In genomic region chr2:14628906-14629305, GRCh38 we compare ENCODE assay signal across 18 cellular contexts. TPM values are rescaled to one million over a fixed set of nuclear protein-coding genes. Genes with fewer than 3 reads are reported as not detected.
DNase-seq lines count a peak whose midpoint lies in the region; ATAC-seq and TF ChIP-seq lines count a peak whose summit lies in the region.
"Had no signal": no experiment of that assay in that cellular context is flagged by ENCODE, and none has a peak within 500 bp of the region (broad histone marks: within the 10 kb centered on the region; RNA-seq: fewer than 3 reads in every experiment).

No MANE protein-coding gene starts in this region.

- DNase-seq in GM23338 (ENCODE audit: low spot score) (no peak), RWPE1 (ENCODE audit: low spot score) (peak; percentile 71), hepatocyte (ENCODE audit: low spot score) (peak; percentile 43), stomach (peak; percentile 46), heart right ventricle (no peak)
- DNase-seq in activated naive CD4-positive, alpha-beta T cell (lab: John Stamatoyannopoulos, UW): no peak
- DNase-seq: activated CD8-positive, alpha-beta T cell treated with anti-CD3 and anti-CD28 coated beads for 36 hours; activated naive CD8-positive, alpha-beta T cell treated with anti-CD3 and anti-CD28 coated beads for 36 hours; activated T-cell treated with anti-CD3 and anti-CD28 coated beads, Interleukin-2, amount 50 U/mL, for 48 hours; naive thymus-derived CD8-positive, alpha-beta T cell; NCI-H187 treated with DMSO at 0.1 percent for 48 hours; NCI-H524 treated with DMSO at 0.1 percent for 48 hours; stimulated activated naive CD4-positive, alpha-beta T cell treated with Interleukin-2 at 50 U/mL for 16 hours; WERI-Rb-1 had no signal

- H3K9me2 ChIP-seq in GM23338 (ENCODE audit: insufficient read depth) (no peaks in the 10 kb centered on the region), hepatocyte (replicated peaks; ENCODE audit: insufficient read depth) (no peaks in the 10 kb centered on the region)

- H2AFZ ChIP-seq in GM23338: peak overlapping the region; percentile 23; the same call in 1 of the 2 replicates
- H2AFZ ChIP-seq in hepatocyte: no peak overlapping the region

- H3K4me3 ChIP-seq in GM23338 (no peak overlapping the region), hepatocyte (no peak overlapping the region), stomach (no peak overlapping the region), heart right ventricle (no peak overlapping the region)
- H3K4me3 ChIP-seq: breast epithelium had no signal

- no peak overlapping the region for H3K27ac Mint-ChIP-seq in GM23338
- H3K27ac Mint-ChIP-seq: activated CD8-positive, alpha-beta T cell treated with anti-CD3 and anti-CD28 coated beads for 36 hours; activated naive CD8-positive, alpha-beta T cell treated with anti-CD3 and anti-CD28 coated beads for 36 hours; naive thymus-derived CD8-positive, alpha-beta T cell had no signal

- H3K4me1 Mint-ChIP-seq in GM23338: peaks cover 12% of the 10 kb centered on the region; the same call in 2 of the 3 replicates
- H3K4me1 Mint-ChIP-seq: activated naive CD8-positive, alpha-beta T cell treated with anti-CD3 and anti-CD28 coated beads for 36 hours had no signal

- H3K27me3 ChIP-seq in GM23338 (ENCODE audit: insufficient read depth) (peaks cover 43% of the 10 kb centered on the region), hepatocyte (peaks cover 13% of the 10 kb centered on the region), stomach (peaks cover 0 to 24% (median 12%) of the 10 kb centered on the region in 3 donors), heart right ventricle (peaks cover 13 to 93% (median 59%) of the 10 kb centered on the region in 7 donors)
- H3K27me3 ChIP-seq: breast epithelium had no signal

- no peaks in the 10 kb centered on the region for H3K9me3 ChIP-seq in hepatocyte (ENCODE audit: low read depth)
- H3K9me3 ChIP-seq in stomach: no peaks in the 10 kb centered on the region
- no peaks in the 10 kb centered on the region for H3K9me3 ChIP-seq in heart right ventricle
- H3K9me3 ChIP-seq: breast epithelium had no signal

- no peak for TF ChIP-seq EP300 in stomach (IDR thresholded peaks at IDR 0.05)

- H3K4me2 ChIP-seq in GM23338 (no peak overlapping the region), hepatocyte (no peak overlapping the region)

- H3K79me2 ChIP-seq in GM23338 (replicated peaks; ENCODE audit: insufficient read depth) (no peaks in the 10 kb centered on the region), hepatocyte (peaks cover 12% of the 10 kb centered on the region)

- TF ChIP-seq CTCF in GM23338 (conservative IDR thresholded peaks at IDR 0.05; ENCODE audit: low read depth in 2 of 2) (no peak), RWPE1 (conservative IDR thresholded peaks at IDR 0.05; ENCODE audit: low read depth) (no peak), hepatocyte (IDR thresholded peaks at IDR 0.05; ENCODE audit: poor library complexity) (no peak), stomach (IDR thresholded peaks at IDR 0.05) (no peak), heart right ventricle (IDR thresholded peaks at IDR 0.05) (no peak)

- intact Hi-C loops in stomach (cut with DNase I; ENCODE audit: low total_unique reads): no loop called here
- intact Hi-C loops in heart right ventricle (cut with DNase I): no loop called here

- no peaks in the 10 kb centered on the region for H3K9me3 Mint-ChIP-seq in GM23338
- H3K9me3 Mint-ChIP-seq: activated naive CD8-positive, alpha-beta T cell treated with anti-CD3 and anti-CD28 coated beads for 36 hours had no signal

- no peaks in the 10 kb centered on the region for H3K36me3 Mint-ChIP-seq in GM23338 (ENCODE audit: low read depth)
- H3K36me3 Mint-ChIP-seq: activated naive CD8-positive, alpha-beta T cell treated with anti-CD3 and anti-CD28 coated beads for 36 hours had no signal

- ATAC-seq in GM23338 (no peak), heart right ventricle (no peak), GM21367 (IDR thresholded peaks at IDR 0.05; ENCODE audit: unreplicated experiment) (no peak), HG03159 (IDR thresholded peaks at IDR 0.05; ENCODE audit: unreplicated experiment) (no peak)
- ATAC-seq: activated CD8-positive, alpha-beta T cell treated with anti-CD3 and anti-CD28 coated beads for 36 hours; HCT116; naive thymus-derived CD8-positive, alpha-beta T cell had no signal

- no peak for TF ChIP-seq POLR2A in stomach (IDR thresholded peaks at IDR 0.05)

- H3K27ac ChIP-seq in GM23338 (ENCODE audit: low read depth) (no peak overlapping the region), RWPE1 (no peak overlapping the region; the same call in 1 of the 2 replicates), hepatocyte (peak overlapping the region; percentile 50), stomach (peak overlapping the region in 1 of 5 donors; percentile 48), heart right ventricle (no peak overlapping the region)
- H3K27ac ChIP-seq: breast epithelium, WERI-Rb-1 had no signal

- POLR2A ChIA-PET in RWPE1 (lab: Yijun Ruan, JAX; ENCODE audit: low non-redundant PET): interaction anchor here (0.5 kb wide), 1 partner anchor 54 kb away, joined by 14 read pairs; no protein-coding TSS in a partner anchor

- H3K36me3 ChIP-seq in GM23338 (ENCODE audit: insufficient read depth) (no peaks in the 10 kb centered on the region), hepatocyte (replicated peaks; ENCODE audit: insufficient read depth, low read depth) (no peaks in the 10 kb centered on the region), stomach (no peaks in the 10 kb centered on the region), heart right ventricle (no peaks in the 10 kb centered on the region)
- H3K36me3 ChIP-seq: breast epithelium, WERI-Rb-1 had no signal

- no peaks in the 10 kb centered on the region for H4K20me1 ChIP-seq in GM23338 (replicated peaks; ENCODE audit: insufficient read depth)
- H4K20me1 ChIP-seq in hepatocyte (ENCODE audit: insufficient read depth, poor library complexity, severe bottlenecking): no peaks in the 10 kb centered on the region

- 82% methylated on average over 2 of the region's 2 CpGs for WGBS in hepatocyte (ENCODE audit: low lambda C conversion rate, missing lambda C conversion rate)
- 53 to 86% (median 60%) methylated on average over 2 of the region's 2 CpGs for WGBS in stomach, 5 donors
- WGBS in heart right ventricle, 2 donors: 74 to 75% methylated on average over 2 of the region's 2 CpGs

- H3F3A ChIP-seq in GM23338 (replicated peaks; ENCODE audit: low read depth): no peaks in the 10 kb centered on the region

- peaks cover 28% of the 10 kb centered on the region for H3K27me3 Mint-ChIP-seq in GM23338 (ENCODE audit: insufficient read depth, low read depth, poor library complexity)

- CTCF ChIA-PET in RWPE1 (lab: Yijun Ruan, JAX): no interaction called here

- no peak overlapping the region for H3K4me3 Mint-ChIP-seq in GM23338
- H3K4me3 Mint-ChIP-seq: activated CD8-positive, alpha-beta T cell treated with anti-CD3 and anti-CD28 coated beads for 36 hours; activated naive CD8-positive, alpha-beta T cell treated with anti-CD3 and anti-CD28 coated beads for 36 hours; naive thymus-derived CD8-positive, alpha-beta T cell had no signal

- H3K4me1 ChIP-seq in GM23338 (ENCODE audit: insufficient read depth) (peaks cover 8% of the 10 kb centered on the region; the same call in 1 of the 2 replicates), hepatocyte (ENCODE audit: insufficient read depth) (no peaks in the 10 kb centered on the region), stomach (peaks cover 8 to 27% (median 25%) of the 10 kb centered on the region in 4 donors), heart right ventricle (peaks cover 0 to 20% (median 6%) of the 10 kb centered on the region in 9 donors)
- H3K4me1 ChIP-seq: breast epithelium had no signal

TF ChIP-seq in GM23338, 12 proteins besides CTCF, POLR2A, EP300 and RAD21 (continues in another document):
- TF ChIP-seq REST (IDR thresholded peaks at IDR 0.05; ENCODE audit: unreplicated experiment) (no peak), JUNB (IDR thresholded peaks at IDR 0.05; ENCODE audit: unreplicated experiment) (no peak), POLR2AphosphoS5 (IDR thresholded peaks at IDR 0.05; ENCODE audit: low read depth) (no peak), EZH2phosphoT487 (IDR thresholded peaks at IDR 0.05; ENCODE audit: unreplicated experiment) (no peak), EZH2 (IDR thresholded peaks at IDR 0.05; ENCODE audit: low read depth, unreplicated experiment) (no peak)

RNA-seq across cellular contexts. Expression of gene LRATD1, which starts 3.6 kb away (rescaled TPM):
- total RNA-seq in GM23338 (2014; rRNA removed; shearing (Covaris generic)): 3.5 and 5.7 TPM in 2 replicates
- polyA plus RNA-seq in GM23338 (2016; fragmentation: Nextera tagmentation; extraction: Ambion mirVana): 1.8 and 2.7 TPM in 2 replicates
- total RNA-seq in hepatocyte: 35.1 and 42.1 TPM in 2 replicates
- 44.4 and 49.9 TPM in 2 replicates for polyA plus RNA-seq in hepatocyte
- 100 to 1,000 TPM in 1 of 5 donors, 10 to 100 TPM in 1, 1 to 10 TPM in 2, not detected in 1; 4.4 to 229 (median 10.5) TPM for total RNA-seq in stomach
- polyA plus RNA-seq in stomach: 1 to 10 TPM; 3.2 to 9.0 (median 6.0) TPM
- total RNA-seq in heart right ventricle: 1 to 10 TPM in 7 of 10 donors, under 1 TPM in 3; 0.23 to 3.6 (median 1.5) TPM
- polyA plus RNA-seq in heart right ventricle: 1 to 10 TPM in 1 of 2 donors, under 1 TPM in 1; 0.13 to 1.1 TPM
- total RNA-seq: activated CD8-positive, alpha-beta T cell treated with anti-CD3 and anti-CD28 coated beads for 36 hours; activated naive CD8-positive, alpha-beta T cell treated with anti-CD3 and anti-CD28 coated beads for 36 hours; naive thymus-derived CD8-positive, alpha-beta T cell had no signal
- polyA plus RNA-seq: naive thymus-derived CD8-positive, alpha-beta T cell had no signal

Comparison
In these comparisons a context has a peak if more than half of its experiments do, and no peak if none do; other contexts are left out.
1. DNase-seq: peak in RWPE1 (single experiment), hepatocyte (single experiment) and stomach (single experiment); none in GM23338 (single experiment), heart right ventricle (0 of 2) and activated naive CD4-positive, alpha-beta T cell (0 of 4).